Comparison of ENCODE assay signal across 8 cellular contexts in genomic region chr17:50903604-50904521, GRCh38. TPM values are rescaled to one million over a fixed set of nuclear protein-coding genes. Genes with fewer than 3 reads are reported as not detected.
A peak's percentile ranks its signal among the peaks of the same experiment; 100 is the strongest.
DNase-seq lines count a peak whose midpoint lies in the region; TF ChIP-seq lines count a peak whose summit lies in the region.

No MANE protein-coding gene starts in this region.

- H3K4me2 ChIP-seq in DOHH2 (ENCODE audit: low read length), result peak overlapping the region; percentile 36

- H3K36me3 ChIP-seq in DOHH2 (ENCODE audit: control insufficient read depth, low read length), result no peaks in the 10 kb centered on the region
- H3K36me3 ChIP-seq in breast epithelium, result no peaks in the 10 kb centered on the region
- H3K36me3 ChIP-seq in muscle layer of colon (ENCODE audit: insufficient read depth, low read length), result no peaks in the 10 kb centered on the region

- peaks cover 18% of the 10 kb centered on the region for H3K4me1 ChIP-seq in DOHH2 (ENCODE audit: control insufficient read depth, low read length)
- peaks cover 8 to 34% of the 10 kb centered on the region in 2 donors for H3K4me1 ChIP-seq in breast epithelium
- H3K4me1 ChIP-seq in muscle layer of colon (ENCODE audit: insufficient read depth, low read length), result peaks cover 42% of the 10 kb centered on the region

- peak; percentile 52 for DNase-seq in NCI-H2171 treated with DMSO at 0.1 percent for 48 hours (lab: John Stamatoyannopoulos, UW)
- DNase-seq in breast epithelium (ENCODE audit: low spot score in 2 of 2), result no peak
- DNase-seq in NK-92 (lab: John Stamatoyannopoulos, UW; ENCODE audit: unreplicated experiment), result no peak
- DNase-seq in activated gamma-delta T cell (lab: John Stamatoyannopoulos, UW), result no peak
- DNase-seq in mesenteric fat pad (ENCODE audit: low spot score), result no peak
- no peak for DNase-seq in HPDE6-E6E7 (ENCODE audit: extremely low spot score)

- H3K27ac ChIP-seq in DOHH2 (ENCODE audit: low read depth, low read length), result peak overlapping the region; percentile 30
- peak overlapping the region; percentile 96 to 97 for H3K27ac ChIP-seq in breast epithelium
- peak overlapping the region; percentile 97 for H3K27ac ChIP-seq in muscle layer of colon (ENCODE audit: low read depth, low read length)

- H4K20me1 ChIP-seq in DOHH2 (ENCODE audit: control insufficient read depth, insufficient read depth, low read depth, low read length), result no peaks in the 10 kb centered on the region

- TF ChIP-seq CTCF in DOHH2 (IDR thresholded peaks at IDR 0.05; ENCODE audit: low read depth, low read length, poor library complexity, severe bottlenecking) (no peak), breast epithelium (IDR thresholded peaks at IDR 0.05) (no peak)

- H3K79me2 ChIP-seq in DOHH2 (ENCODE audit: control insufficient read depth, low read length), result no peaks in the 10 kb centered on the region

- H3K27me3 ChIP-seq in DOHH2 (ENCODE audit: control insufficient read depth, low read length) (peaks cover 8% of the 10 kb centered on the region; the same call in 1 of the 2 replicates), breast epithelium (no peaks in the 10 kb centered on the region), muscle layer of colon (ENCODE audit: control insufficient read depth in 1 of 2, insufficient read depth in 2 of 2, low read length in 2 of 2) (no peaks in the 10 kb centered on the region)

- peak overlapping the region; percentile 7; the same call in 1 of the 2 replicates for H3K4me3 ChIP-seq in DOHH2 (ENCODE audit: low read length)
- H3K4me3 ChIP-seq in breast epithelium, result no peak overlapping the region
- H3K4me3 ChIP-seq in muscle layer of colon (ENCODE audit: low read depth in 1 of 2, low read length in 2 of 2), result no peak overlapping the region

- H3K9me2 ChIP-seq in DOHH2 (replicated peaks; ENCODE audit: control insufficient read depth, low read length), result no peaks in the 10 kb centered on the region

- intact Hi-C loops in breast epithelium (cut with DNase I; ENCODE audit: low total_unique reads), result no loop called here

- peak overlapping the region; percentile 69 for H3K9ac ChIP-seq in muscle layer of colon (ENCODE audit: low read length)

- no peaks in the 10 kb centered on the region for H3F3A ChIP-seq in DOHH2 (ENCODE audit: control insufficient read depth, insufficient read depth)

- no peak for TF ChIP-seq POLR2A in breast epithelium (IDR thresholded peaks at IDR 0.05)

- H3K9me3 ChIP-seq in DOHH2 (ENCODE audit: control insufficient read depth, insufficient read depth, low read length), result no peaks in the 10 kb centered on the region
- H3K9me3 ChIP-seq in breast epithelium, result no peaks in the 10 kb centered on the region
- H3K9me3 ChIP-seq in muscle layer of colon (ENCODE audit: low read length), result no peaks in the 10 kb centered on the region

RNA-seq across cellular contexts. Expression of gene TOB1, which starts 37.7 kb away (rescaled TPM):
- total RNA-seq in breast epithelium (100 to 1,000 TPM in 1 of 3 donors, 10 to 100 TPM in 2; 12.6 to 145 (median 54.1) TPM), mesenteric fat pad (70.7 TPM)

Comparison
In these comparisons a context has a peak if more than half of its experiments do, and no peak if none do; other contexts are left out.
1. H3K27ac ChIP-seq: peak in every context shown above with its lines; median percentile 97 in muscle layer of colon; 96 in breast epithelium; 30 in DOHH2.